Comparison of ENCODE assay signal across 11 cellular contexts in the genomic region with DNA sequence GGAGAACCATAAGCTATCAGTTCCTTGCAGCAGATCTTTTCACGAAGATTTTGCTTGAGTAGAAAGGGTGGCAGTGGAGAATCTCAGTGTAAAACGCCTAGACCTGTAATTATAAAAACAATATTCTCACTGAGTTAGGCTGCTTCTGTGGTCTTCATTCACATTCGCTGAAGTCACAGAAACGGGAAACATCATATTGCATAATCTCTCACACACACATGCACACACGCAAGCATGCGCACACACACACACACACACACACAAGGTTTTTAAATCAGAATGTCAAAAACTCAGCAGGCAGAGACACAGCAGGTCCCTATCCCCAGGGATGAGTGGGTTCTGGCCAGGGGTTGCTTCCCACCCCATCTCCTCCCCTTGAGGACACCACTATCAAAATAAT.
DNase-seq lines count a peak whose midpoint lies in the region; ATAC-seq and TF ChIP-seq lines count a peak whose summit lies in the region.
"Had no signal": no experiment of that assay in that cellular context is flagged by ENCODE, and none has a peak within 500 bp of the region (broad histone marks: within the 10 kb centered on the region; RNA-seq: fewer than 3 reads in every experiment).

No MANE protein-coding gene starts in this region.

- H3K4me3 Mint-ChIP-seq in activated naive CD8-positive, alpha-beta T cell treated with anti-CD3 and anti-CD28 coated beads, Interleukin-2, amount 50 U/mL, for 24 hours: no peak overlapping the region
- no peak overlapping the region for H3K4me3 Mint-ChIP-seq in type B pancreatic cell
- H3K4me3 Mint-ChIP-seq: activated T-cell treated with anti-CD3 and anti-CD28 coated beads, Interleukin-2, amount 50 U/mL, for 4 hours had no signal

- intact Hi-C loops in Right ventricle myocardium superior (cut with DNase I): no loop called here
- intact Hi-C loops in left lung (cut with DNase I): no loop called here

- H3K27me3 ChIP-seq in right atrium auricular region: no peaks in the 10 kb centered on the region
- H3K27me3 ChIP-seq in left lung: no peaks in the 10 kb centered on the region
- H3K27me3 ChIP-seq in foreskin keratinocyte: no peaks in the 10 kb centered on the region

- TF ChIP-seq CTCF in right atrium auricular region (IDR thresholded peaks at IDR 0.05) (no peak), left lung (IDR thresholded peaks at IDR 0.05) (no peak), type B pancreatic cell (conservative IDR thresholded peaks at IDR 0.05) (no peak), foreskin keratinocyte (conservative IDR thresholded peaks at IDR 0.05) (no peak)

- H3K4me3 ChIP-seq in right atrium auricular region (no peak overlapping the region), left lung (peak overlapping the region in 1 of 2 donors; percentile 21)

- H3K36me3 ChIP-seq in right atrium auricular region: peaks cover 10% of the 10 kb centered on the region
- H3K36me3 ChIP-seq in left lung: peaks cover 0 to 20% of the 10 kb centered on the region in 2 donors

- peak; percentile 35 for ATAC-seq in Right ventricle myocardium superior (ENCODE audit: poor library complexity)
- ATAC-seq in activated naive CD8-positive, alpha-beta T cell treated with anti-CD3 and anti-CD28 coated beads, Interleukin-2, amount 50 U/mL, for 24 hours: no peak
- peak; percentile 61 for ATAC-seq in left lung
- ATAC-seq in foreskin keratinocyte: no peak
- ATAC-seq: activated T-cell treated with anti-CD3 and anti-CD28 coated beads, Interleukin-2, amount 50 U/mL, for 4 hours; PC-3 had no signal

- no peaks in the 10 kb centered on the region for H3K9me3 Mint-ChIP-seq in activated naive CD8-positive, alpha-beta T cell treated with anti-CD3 and anti-CD28 coated beads, Interleukin-2, amount 50 U/mL, for 24 hours
- H3K9me3 Mint-ChIP-seq in type B pancreatic cell: peaks cover 6% of the 10 kb centered on the region
- H3K9me3 Mint-ChIP-seq: activated T-cell treated with anti-CD3 and anti-CD28 coated beads, Interleukin-2, amount 50 U/mL, for 4 hours had no signal

- no peak overlapping the region for H3K27ac ChIP-seq in right atrium auricular region
- peak overlapping the region; percentile 59 to 61 for H3K27ac ChIP-seq in left lung
- no peak overlapping the region for H3K27ac ChIP-seq in foreskin keratinocyte

- H3K4me1 Mint-ChIP-seq in activated naive CD8-positive, alpha-beta T cell treated with anti-CD3 and anti-CD28 coated beads, Interleukin-2, amount 50 U/mL, for 24 hours: peaks cover 14% of the 10 kb centered on the region
- peaks cover 4% of the 10 kb centered on the region for H3K4me1 Mint-ChIP-seq in type B pancreatic cell (ENCODE audit: unreplicated experiment)

- H3K27me3 Mint-ChIP-seq in activated naive CD8-positive, alpha-beta T cell treated with anti-CD3 and anti-CD28 coated beads, Interleukin-2, amount 50 U/mL, for 24 hours: no peaks in the 10 kb centered on the region
- H3K27me3 Mint-ChIP-seq in type B pancreatic cell: no peaks in the 10 kb centered on the region

- DNase-seq in Right ventricle myocardium superior (no peak), right atrium auricular region (ENCODE audit: low spot score) (no peak), left lung (no peak), type B pancreatic cell (ENCODE audit: extremely low spot score, unreplicated experiment) (no peak), foreskin keratinocyte (no peak), COR-L47 (lab: John Stamatoyannopoulos, UW) (no peak), SHP77 (lab: John Stamatoyannopoulos, UW) (no peak)
- no peak for DNase-seq in activated naive CD8-positive, alpha-beta T cell treated with anti-CD3 and anti-CD28 coated beads, Interleukin-2, amount 50 U/mL, for 24 hours
- DNase-seq: activated T-cell treated with anti-CD3 and anti-CD28 coated beads, Interleukin-2, amount 50 U/mL, for 4 hours; NCI-H187; PC-3 had no signal

- peak overlapping the region; percentile 68 for H3K27ac Mint-ChIP-seq in activated naive CD8-positive, alpha-beta T cell treated with anti-CD3 and anti-CD28 coated beads, Interleukin-2, amount 50 U/mL, for 24 hours
- peak overlapping the region; percentile 15 for H3K27ac Mint-ChIP-seq in type B pancreatic cell

- no peaks in the 10 kb centered on the region for H3K9me3 ChIP-seq in right atrium auricular region
- no peaks in the 10 kb centered on the region for H3K9me3 ChIP-seq in left lung

- H3K4me1 ChIP-seq in right atrium auricular region (no peaks in the 10 kb centered on the region), left lung (peaks cover 0 to 14% of the 10 kb centered on the region in 2 donors), foreskin keratinocyte (no peaks in the 10 kb centered on the region)

- peaks cover 35% of the 10 kb centered on the region for H3K36me3 Mint-ChIP-seq in activated naive CD8-positive, alpha-beta T cell treated with anti-CD3 and anti-CD28 coated beads, Interleukin-2, amount 50 U/mL, for 24 hours (ENCODE audit: low read depth)
- H3K36me3 Mint-ChIP-seq in type B pancreatic cell: peaks cover 26% of the 10 kb centered on the region

Comparison
In these comparisons a context has a peak if more than half of its experiments do, and no peak if none do; other contexts are left out.
1. ATAC-seq: peak in Right ventricle myocardium superior (single experiment) and left lung (single experiment); none in activated naive CD8-positive, alpha-beta T cell treated with anti-CD3 and anti-CD28 coated beads, Interleukin-2, amount 50 U/mL, for 24 hours (single experiment) and foreskin keratinocyte (single experiment).
2. H3K27ac ChIP-seq: peak in left lung (2 of 2); none in right atrium auricular region (0 of 2) and foreskin keratinocyte (single experiment).